1 cellular context compared by ENCODE assay signal in genomic region chr10:52455095-52455494, GRCh38.
TF ChIP-seq lines count a peak whose summit lies in the region.

No MANE protein-coding gene starts in this region.

TF ChIP-seq in H1, 55 proteins besides CTCF, POLR2A, EP300 and RAD21:
- TF ChIP-seq ZNF274 (IDR thresholded peaks at IDR 0.05; ENCODE audit: borderline replicate concordance, extremely low read depth, low read length): no peak
- no peak for TF ChIP-seq KDM4A (IDR thresholded peaks at IDR 0.05; ENCODE audit: low read depth, low read length, severe bottlenecking)
- no peak for TF ChIP-seq E2F6 (IDR thresholded peaks at IDR 0.05)
- TF ChIP-seq SIN3A (conservative IDR thresholded peaks at IDR 0.05 in 1 of 2, IDR thresholded peaks at IDR 0.05 in 1 of 2; ENCODE audit: low read depth in 1 of 2, low read length in 2 of 2): no peak
- no peak for TF ChIP-seq TCF12 (IDR thresholded peaks at IDR 0.05; ENCODE audit: low read depth, low read length)
- TF ChIP-seq CBX8 (IDR thresholded peaks at IDR 0.05; ENCODE audit: borderline replicate concordance, low read depth, low read length): no peak
- TF ChIP-seq, protein P1, sequence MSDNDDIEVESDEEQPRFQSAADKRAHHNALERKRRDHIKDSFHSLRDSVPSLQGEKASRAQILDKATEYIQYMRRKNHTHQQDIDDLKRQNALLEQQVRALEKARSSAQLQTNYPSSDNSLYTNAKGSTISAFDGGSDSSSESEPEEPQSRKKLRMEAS (IDR thresholded peaks at IDR 0.05): no peak
- no peak for TF ChIP-seq RFX5 (IDR thresholded peaks at IDR 0.05; ENCODE audit: borderline replicate concordance, low read depth, low read length)
- TF ChIP-seq RXRA (IDR thresholded peaks at IDR 0.05; ENCODE audit: insufficient read depth, low read depth, low read length): no peak
- TF ChIP-seq MAFK (IDR thresholded peaks at IDR 0.05; ENCODE audit: low read depth, low read length): no peak
TF ChIP-seq in H1: peak in this region for 0.
